In the genomic region with DNA sequence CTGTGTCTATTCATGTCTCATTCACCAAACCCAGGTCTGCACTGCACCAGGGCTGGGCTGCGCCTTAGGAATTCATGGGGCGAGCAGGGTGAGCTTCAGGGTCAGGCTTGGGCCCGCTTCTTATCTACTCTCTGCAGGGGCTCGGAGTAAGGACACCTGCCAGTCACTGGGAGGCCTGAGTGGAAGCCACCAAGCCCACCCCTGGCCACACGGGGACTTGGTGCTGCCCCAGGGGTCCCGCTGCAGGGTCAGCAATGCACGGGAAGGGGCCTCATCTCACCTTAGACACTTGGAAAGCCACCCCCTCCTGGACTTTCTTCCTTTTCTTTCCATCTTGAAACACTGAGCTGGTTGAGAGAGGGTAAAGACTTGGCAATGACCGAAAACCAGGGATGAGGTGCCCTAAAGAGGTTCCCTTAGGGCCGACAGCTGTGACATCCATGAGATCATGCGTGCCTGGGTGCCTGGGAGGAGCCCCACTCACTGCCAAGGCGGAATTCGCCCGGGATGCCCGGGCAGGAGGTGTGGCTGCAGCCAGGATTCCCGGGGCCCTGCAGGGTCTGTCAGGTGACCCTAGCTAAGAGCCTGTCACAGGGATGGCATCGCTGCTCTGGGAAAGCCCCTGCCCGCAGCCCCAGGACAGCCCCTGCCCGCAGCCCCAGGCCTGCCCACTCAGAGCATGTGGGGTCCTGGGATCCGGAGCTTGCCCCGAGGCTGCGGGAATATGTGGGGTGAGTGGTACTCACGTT, we compare ENCODE assay signal across 19 cellular contexts. TPM values are rescaled to one million over a fixed set of nuclear protein-coding genes. Genes with fewer than 3 reads are reported as not detected.
A peak's percentile ranks its signal among the peaks of the same experiment; 100 is the strongest.
DNase-seq lines count a peak whose midpoint lies in the region; ATAC-seq and TF ChIP-seq lines count a peak whose summit lies in the region.
"Had no signal": no experiment of that assay in that cellular context is flagged by ENCODE, and none has a peak within 500 bp of the region (broad histone marks: within the 10 kb centered on the region; RNA-seq: fewer than 3 reads in every experiment).

No MANE protein-coding gene starts in this region.

- H2BK15ac ChIP-seq in neuronal stem cell (ENCODE audit: low read length), result no peak overlapping the region

- H3K9ac ChIP-seq in SK-N-MC (ENCODE audit: insufficient read length), result no peak overlapping the region
- H3K9ac ChIP-seq in neuronal stem cell (ENCODE audit: low read depth, low read length, poor library complexity), result no peak overlapping the region
- no peak overlapping the region for H3K9ac ChIP-seq in endodermal cell (ENCODE audit: extremely low read depth, low read length, poor library complexity, severe bottlenecking)

- H3K36me3 Mint-ChIP-seq in endodermal cell (ENCODE audit: low read depth), result no peaks in the 10 kb centered on the region
- H3K36me3 Mint-ChIP-seq: CD4-positive, CD25-positive, alpha-beta regulatory T cell had no signal

- H3K9me3 Mint-ChIP-seq in endodermal cell, result no peaks in the 10 kb centered on the region
- H3K9me3 Mint-ChIP-seq: CD4-positive, CD25-positive, alpha-beta regulatory T cell had no signal

- H3K9me3 ChIP-seq in SK-N-MC (ENCODE audit: low read depth, low read length) (no peaks in the 10 kb centered on the region), gastroesophageal sphincter (no peaks in the 10 kb centered on the region), neuronal stem cell (replicated peaks in 1 of 2; ENCODE audit: control insufficient read depth in 2 of 2, insufficient read depth in 1 of 2, low read depth in 1 of 2, low read length in 2 of 2) (no peaks in the 10 kb centered on the region), upper lobe of left lung (no peaks in the 10 kb centered on the region), endodermal cell (ENCODE audit: control insufficient read depth, low read length) (no peaks in the 10 kb centered on the region)

- no peak overlapping the region for H3K4ac ChIP-seq in neuronal stem cell (ENCODE audit: low read length)

- H3K4me2 ChIP-seq in neuronal stem cell (ENCODE audit: insufficient read depth, low read length, poor library complexity, severe bottlenecking), result no peak overlapping the region

- DNase-seq in SK-N-MC (ENCODE audit: low read depth, low spot score) (no peak), neuronal stem cell (ENCODE audit: low spot score) (no peak), upper lobe of left lung (peak in 1 of 2 donors; percentile 66), endodermal cell (no peak), NCI-H2171 treated with DMSO at 0.1 percent for 48 hours (lab: John Stamatoyannopoulos, UW) (no peak)
- DNase-seq: activated naive CD4-positive, alpha-beta T cell treated with anti-CD3 and anti-CD28 coated beads, Interleukin-2, amount 50 U/mL, for 16 hours; CD4-positive, CD25-positive, alpha-beta regulatory T cell; EL; NCI-H1092 treated with DMSO at 0.1 percent for 48 hours; NCI-H2029 treated with DMSO at 0.1 percent for 48 hours; NCI-H345; NCI-H82 had no signal

- H3K14ac ChIP-seq in neuronal stem cell (ENCODE audit: low read length), result no peak overlapping the region

- H3K4me3 ChIP-seq in SK-N-MC, result no peak overlapping the region
- H3K4me3 ChIP-seq in gastroesophageal sphincter, result no peak overlapping the region
- no peak overlapping the region for H3K4me3 ChIP-seq in neuronal stem cell (ENCODE audit: low read length in 2 of 2)
- no peak overlapping the region for H3K4me3 ChIP-seq in upper lobe of left lung
- H3K4me3 ChIP-seq in endodermal cell (ENCODE audit: low read length), result no peak overlapping the region
- H3K4me3 ChIP-seq: cardiac muscle cell had no signal

- H3K4me1 Mint-ChIP-seq in endodermal cell, result peaks cover 8% of the 10 kb centered on the region

- no peak overlapping the region for H3K4me3 Mint-ChIP-seq in endodermal cell
- H3K4me3 Mint-ChIP-seq: CD4-positive, CD25-positive, alpha-beta regulatory T cell had no signal

- no peak overlapping the region for H2BK12ac ChIP-seq in neuronal stem cell (ENCODE audit: low read length)

- WGBS in gastroesophageal sphincter (ENCODE audit: low coverage in 1 of 2), 2 donors, result 60 to 84% methylated on average over 1 to 4 of the region's 22 CpGs
- no CpG with 5 or more reads among the region's 22 CpGs for WGBS in neuronal stem cell (ENCODE audit: extremely low coverage in 2 of 2, insufficient read length in 2 of 2, insufficient replicate concordance in 1 of 2), 2 donors
- WGBS in upper lobe of left lung, 2 donors, result 80 to 81% methylated on average over 7 to 22 of the region's 22 CpGs
- WGBS in endodermal cell (ENCODE audit: insufficient coverage in 1 of 2, insufficient read length in 1 of 2), 2 experiments, result 89 to 90% methylated on average over 12 to 22 of the region's 22 CpGs

- H4K8ac ChIP-seq in neuronal stem cell (ENCODE audit: low read depth, low read length), result no peak overlapping the region

- peaks cover 1% of the 10 kb centered on the region for H3K79me1 ChIP-seq in neuronal stem cell (ENCODE audit: low read depth, low read length)

- TF ChIP-seq POLR2A in gastroesophageal sphincter (IDR thresholded peaks at IDR 0.05) (no peak), upper lobe of left lung (IDR thresholded peaks at IDR 0.05) (no peak)

- H3K27ac Mint-ChIP-seq in endodermal cell, result no peak overlapping the region
- H3K27ac Mint-ChIP-seq: CD4-positive, CD25-positive, alpha-beta regulatory T cell had no signal

- H3K23ac ChIP-seq in neuronal stem cell (ENCODE audit: low read depth, low read length, poor library complexity), result peak overlapping the region; percentile 5

- no peak overlapping the region for H2BK120ac ChIP-seq in neuronal stem cell (ENCODE audit: low read depth, low read length)

- peak overlapping the region; percentile 31 for H2BK5ac ChIP-seq in neuronal stem cell (ENCODE audit: low read length)

- H3K4me1 ChIP-seq in gastroesophageal sphincter (peaks cover 10 to 99% (median 58%) of the 10 kb centered on the region in 3 donors), neuronal stem cell (ENCODE audit: control insufficient read depth in 2 of 2, insufficient read depth in 1 of 2, low read depth in 1 of 2, low read length in 2 of 2) (peaks cover 0 to 24% of the 10 kb centered on the region in 2 donors), upper lobe of left lung (peaks cover 53 to 66% (median 58%) of the 10 kb centered on the region in 4 donors), endodermal cell (ENCODE audit: control insufficient read depth, insufficient read depth, low read length) (no peaks in the 10 kb centered on the region)

- no peak overlapping the region for H2AFZ ChIP-seq in neuronal stem cell (ENCODE audit: low read length)

- peaks cover 42% of the 10 kb centered on the region for H3K27me3 Mint-ChIP-seq in endodermal cell (ENCODE audit: insufficient read depth)

- H4K91ac ChIP-seq in neuronal stem cell (ENCODE audit: low read depth, low read length, poor library complexity), result no peak overlapping the region

- ATAC-seq in gastroesophageal sphincter (no peak), upper lobe of left lung (ENCODE audit: low FRiP score in 2 of 2) (no peak), HG03342 (IDR thresholded peaks at IDR 0.05; ENCODE audit: unreplicated experiment) (no peak)
- ATAC-seq: HepG2, SK-N-SH treated with all-trans-retinoic acid at 6 μM for 48 hours had no signal

- TF ChIP-seq CTCF in gastroesophageal sphincter (IDR thresholded peaks at IDR 0.05) (no peak), upper lobe of left lung (IDR thresholded peaks at IDR 0.05) (no peak), endodermal cell (conservative IDR thresholded peaks at IDR 0.05) (no peak)

- H3K27ac ChIP-seq in SK-N-MC (peak overlapping the region; percentile 97), gastroesophageal sphincter (peak overlapping the region; percentile 86 to 93 (median 90)), neuronal stem cell (replicated peaks; ENCODE audit: low read length) (no peak overlapping the region), upper lobe of left lung (peak overlapping the region; percentile 66 to 86 (median 76)), endodermal cell (ENCODE audit: low read depth, low read length) (no peak overlapping the region)
- H3K27ac ChIP-seq: cardiac muscle cell, RWPE1, VCaP had no signal

- H3K18ac ChIP-seq in neuronal stem cell (ENCODE audit: low read length), result no peak overlapping the region

- H3K27me3 ChIP-seq in gastroesophageal sphincter (no peaks in the 10 kb centered on the region), neuronal stem cell (ENCODE audit: control insufficient read depth in 3 of 3, insufficient read depth in 3 of 3, low read depth in 1 of 3, low read length in 3 of 3) (peaks cover 0 to 26% (median 0%) of the 10 kb centered on the region in 3 experiments), upper lobe of left lung (no peaks in the 10 kb centered on the region), endodermal cell (ENCODE audit: control insufficient read depth, insufficient read depth, low read length, poor library complexity, severe bottlenecking) (no peaks in the 10 kb centered on the region)

- no peaks in the 10 kb centered on the region for H3K36me3 ChIP-seq in SK-N-MC (ENCODE audit: insufficient read depth, low read length)
- H3K36me3 ChIP-seq in gastroesophageal sphincter, result no peaks in the 10 kb centered on the region
- no peaks in the 10 kb centered on the region for H3K36me3 ChIP-seq in neuronal stem cell (replicated peaks in 1 of 2; ENCODE audit: control insufficient read depth in 2 of 2, insufficient read depth in 2 of 2, low read length in 2 of 2)
- no peaks in the 10 kb centered on the region for H3K36me3 ChIP-seq in upper lobe of left lung
- no peaks in the 10 kb centered on the region for H3K36me3 ChIP-seq in endodermal cell (ENCODE audit: control insufficient read depth, insufficient read depth, low read length)
- H3K36me3 ChIP-seq: cardiac muscle cell had no signal

- H2AK5ac ChIP-seq in neuronal stem cell (ENCODE audit: low read depth, low read length), result peak overlapping the region; percentile 81

- no peak for TF ChIP-seq EP300 in gastroesophageal sphincter (IDR thresholded peaks at IDR 0.05)
- TF ChIP-seq EP300 in upper lobe of left lung (IDR thresholded peaks at IDR 0.05), result no peak

RNA-seq across cellular contexts. Expression of gene EML1, which starts 45.5 kb away (rescaled TPM):
- total RNA-seq in gastroesophageal sphincter (100 to 1,000 TPM; 121 to 206 (median 136) TPM), upper lobe of left lung (10 to 100 TPM; 22.2 to 55.5 (median 36.4) TPM), endodermal cell (10 to 100 TPM; 25.0 to 31.4 TPM)
- 17.5 TPM for polyA plus RNA-seq in neuronal stem cell (2013, experiment 1 of 2)
- 17.5 TPM for polyA plus RNA-seq in neuronal stem cell (2013, experiment 2 of 2)
- 39.1 TPM for polyA plus RNA-seq in endodermal cell (2013, experiment 1 of 2)
- 38.7 TPM for polyA plus RNA-seq in endodermal cell (2013, experiment 2 of 2)
- total RNA-seq: CD4-positive, CD25-positive, alpha-beta regulatory T cell had no signal
- polyA plus RNA-seq: CD4-positive, CD25-positive, alpha-beta regulatory T cell had no signal

Comparison
In these comparisons a context has a peak if more than half of its experiments do, and no peak if none do; other contexts are left out.
1. H3K27ac ChIP-seq: peak in SK-N-MC (single experiment), gastroesophageal sphincter (4 of 4) and upper lobe of left lung (4 of 4); none in neuronal stem cell (single experiment) and endodermal cell (single experiment).